In genomic region chr3:9615003-9615628, GRCh38 we compare ENCODE assay signal across 24 cellular contexts. TPM values are rescaled to one million over a fixed set of nuclear protein-coding genes. Genes with fewer than 3 reads are reported as not detected.
DNase-seq lines count a peak whose midpoint lies in the region; TF ChIP-seq lines count a peak whose summit lies in the region.
"Had no signal": no experiment of that assay in that cellular context is flagged by ENCODE, and none has a peak within 500 bp of the region (broad histone marks: within the 10 kb centered on the region; RNA-seq: fewer than 3 reads in every experiment).

No MANE protein-coding gene starts in this region.

- no peaks in the 10 kb centered on the region for H4K20me1 ChIP-seq in osteoblast (ENCODE audit: insufficient read depth, low read length)

- no peak overlapping the region for H3K27ac ChIP-seq in osteoblast (ENCODE audit: low read depth, low read length)
- H3K27ac ChIP-seq: A549, cardiac muscle cell, gastrocnemius medialis, hepatocyte, RWPE1, suprapubic skin had no signal

- no peaks in the 10 kb centered on the region for H3K79me2 ChIP-seq in osteoblast (ENCODE audit: insufficient read depth, low read length)
- H3K79me2 ChIP-seq: hepatocyte had no signal

- H3K4me2 ChIP-seq in osteoblast (ENCODE audit: insufficient read depth, low read length) = no peak overlapping the region
- H3K4me2 ChIP-seq: A549, hepatocyte, SK-N-SH had no signal

- no peaks in the 10 kb centered on the region for H3K36me3 ChIP-seq in osteoblast (ENCODE audit: insufficient read depth, low read length)
- H3K36me3 ChIP-seq: cardiac muscle cell, gastrocnemius medialis, suprapubic skin had no signal

- no peak overlapping the region for H2AFZ ChIP-seq in osteoblast (ENCODE audit: low read length)
- H2AFZ ChIP-seq: hepatocyte had no signal

- H3K9me3 ChIP-seq in osteoblast (ENCODE audit: low read depth, low read length) = no peaks in the 10 kb centered on the region
- H3K9me3 ChIP-seq: A549, gastrocnemius medialis, SK-N-SH, suprapubic skin had no signal

- H3K4me1 ChIP-seq in osteoblast (ENCODE audit: insufficient read depth, low read length) = no peaks in the 10 kb centered on the region
- H3K4me1 ChIP-seq: A549, gastrocnemius medialis, suprapubic skin had no signal

- peak; percentile 12 for DNase-seq in NCI-H2171 treated with DMSO at 0.1 percent for 48 hours (lab: John Stamatoyannopoulos, UW)
- DNase-seq in NCI-H2171 (lab: John Stamatoyannopoulos, UW) = no peak
- DNase-seq in NCI-H1105 treated with DMSO at 0.1 percent for 48 hours (lab: John Stamatoyannopoulos, UW) = peak; percentile 7
- peak; percentile 26 for DNase-seq in NCI-H774 (lab: John Stamatoyannopoulos, UW)
- DNase-seq in osteoblast (ENCODE audit: insufficient read length, low spot score, missing footprints) = peak; percentile 51
- DNase-seq in GM19238 (ENCODE audit: insufficient read length, low spot score) = no peak
- DNase-seq in NCI-H1694 treated with DMSO at 0.1 percent for 48 hours (lab: John Stamatoyannopoulos, UW) = no peak
- no peak for DNase-seq in activated CD4-positive, alpha-beta T cell treated with anti-CD3 and anti-CD28 coated beads for 4 hours
- DNase-seq: activated CD4-positive, alpha-beta T cell treated with anti-CD3 and anti-CD28 coated beads for 48 hours; activated naive CD4-positive, alpha-beta T cell treated with anti-CD3 and anti-CD28 coated beads for 36 hours; activated T-cell treated with anti-CD3 and anti-CD28 coated beads, Interleukin-2, amount 50 U/mL, for 48 hours; amygdala; cortex of kidney; gastrocnemius medialis; HFFc6; midbrain; natural killer cell; SK-N-SH had no signal

- H3K4me3 ChIP-seq in osteoblast (ENCODE audit: insufficient read depth, low read length) = no peak overlapping the region
- H3K4me3 ChIP-seq: A549, cardiac muscle cell, gastrocnemius medialis, hepatocyte, K562, suprapubic skin had no signal

- TF ChIP-seq CTCF in osteoblast (IDR thresholded peaks at IDR 0.05; ENCODE audit: extremely low read depth, low read depth, low read length) = no peak

- H3K27me3 ChIP-seq in osteoblast (ENCODE audit: insufficient read depth, low read length) = no peaks in the 10 kb centered on the region
- H3K27me3 ChIP-seq: cardiac muscle cell, gastrocnemius medialis had no signal

RNA-seq across cellular contexts. Expression of gene MTMR14, which starts 34.2 kb away (rescaled TPM):
- 47.1 and 47.4 TPM in 2 replicates for total RNA-seq in osteoblast

Comparison
In these comparisons a context has a peak if more than half of its experiments do, and no peak if none do; other contexts are left out.
1. DNase-seq: peak in NCI-H2171 treated with DMSO at 0.1 percent for 48 hours (single experiment), NCI-H1105 treated with DMSO at 0.1 percent for 48 hours (single experiment), NCI-H774 (single experiment) and osteoblast (single experiment); none in NCI-H2171 (single experiment), GM19238 (single experiment), NCI-H1694 treated with DMSO at 0.1 percent for 48 hours (single experiment) and activated CD4-positive, alpha-beta T cell treated with anti-CD3 and anti-CD28 coated beads for 4 hours (0 of 2).